In the genomic region with DNA sequence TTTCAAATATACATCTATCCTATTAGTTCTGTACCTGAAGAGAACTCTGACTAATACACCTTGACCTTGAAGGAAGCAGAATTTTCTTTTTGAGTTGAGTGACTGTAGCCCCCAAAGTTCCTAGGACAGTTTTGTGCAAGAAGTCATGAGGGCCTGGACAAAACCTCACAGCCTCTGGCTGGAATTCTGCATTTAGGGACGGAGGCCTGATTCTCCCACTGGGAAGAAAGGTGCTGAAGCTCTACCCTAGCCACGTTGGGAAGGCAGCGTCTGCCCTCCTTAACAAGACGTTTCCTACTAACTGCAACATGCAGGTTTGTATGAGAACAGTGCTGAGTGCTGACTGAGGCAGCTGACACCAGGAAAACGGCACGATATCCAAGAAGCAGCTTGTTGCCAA, we compare ENCODE assay signal across 23 cellular contexts.
"Had no signal": no experiment of that assay in that cellular context is flagged by ENCODE, and none has a peak within 500 bp of the region (broad histone marks: within the 10 kb centered on the region; RNA-seq: fewer than 3 reads in every experiment).

No MANE protein-coding gene starts in this region.

- FAIRE-seq: HTR-8/SVneo, RCC 7860 had no signal

- DNase-seq: KBM-7, MV-4-11, NCI-H1048, NCI-H1105, NCI-H1417, NCI-H1436 treated with DMSO at 0.1 percent for 48 hours, NCI-H1694, NCI-H187 treated with DMSO at 0.1 percent for 48 hours, NCI-H2029 treated with DMSO at 0.1 percent for 48 hours, NCI-H2171 treated with DMSO at 0.1 percent for 48 hours, NCI-H345, NCI-H446 treated with DMSO at 0.1 percent for 48 hours, NCI-H510A treated with DMSO at 0.1 percent for 48 hours, NCI-H526, NCI-H82, Right ventricle myocardium superior, RPMI8226, SIG-M5 had no signal

- H3K9me3 ChIP-seq: SJSA1 had no signal

- H3K36me3 ChIP-seq: SJSA1 had no signal

- H3K27me3 ChIP-seq: SJSA1 had no signal

- H3K4me3 ChIP-seq: SJSA1, SK-N-MC had no signal

- H3K27ac ChIP-seq: HL-60, SJSA1, SK-N-MC had no signal
